In genomic region chr21:15667824-15668223, GRCh38 we compare ENCODE assay signal across 24 cellular contexts.
"Had no signal": no experiment of that assay in that cellular context is flagged by ENCODE, and none has a peak within 500 bp of the region (broad histone marks: within the 10 kb centered on the region; RNA-seq: fewer than 3 reads in every experiment).

No MANE protein-coding gene starts in this region.

- H3K4me1 ChIP-seq: esophagus squamous epithelium, left ventricle myocardium inferior, stomach, thyroid gland, upper lobe of left lung, vagina had no signal

- DNase-seq: activated CD4-positive, alpha-beta T cell treated with anti-CD3 and anti-CD28 coated beads for 36 hours; activated CD4-positive, CD25-positive, alpha-beta regulatory T cell; activated CD8-positive, alpha-beta memory T cell treated with anti-CD3 and anti-CD28 coated beads, Interleukin-2, amount 10 ng/mL, durations not matched to agents 7 days and 5 days; activated CD8-positive, alpha-beta T cell treated with anti-CD3 and anti-CD28 coated beads, Interleukin-2, amount 10 ng/mL, durations not matched to agents 7 days and 5 days; activated naive CD8-positive, alpha-beta T cell treated with anti-CD3 and anti-CD28 coated beads, Interleukin-2, amount 50 U/mL, for 24 hours; activated T-cell treated with anti-CD3 and anti-CD28 coated beads, Interleukin-2, amount 50 U/mL, for 48 hours; body of pancreas; esophagus squamous epithelium; glutamatergic neuron; islet precursor cell; left ventricle myocardium inferior; ovary; retina; stimulated activated CD4-positive, alpha-beta T cell treated with anti-CD3 and anti-CD28 coated beads, Interleukin-1b, Interleukin-23, amount 100 ng/mL, for 48 hours; stimulated activated naive B cell treated with anti-CD40 and anti-IgM and Interleukin-4, amounts not matched to agents 10 μg/mL and 1 μg/mL and 100 μg/mL, for 72 hours; stomach; thyroid gland; upper lobe of left lung had no signal

- H3K4me3 ChIP-seq: body of pancreas, cardiac muscle cell, coronary artery, esophagus squamous epithelium, left ventricle myocardium inferior, lung, ovary, smooth muscle cell, stomach, thyroid gland, upper lobe of left lung, vagina had no signal

- H3K27me3 ChIP-seq: body of pancreas, cardiac muscle cell, esophagus squamous epithelium, ovary, stomach, thyroid gland, upper lobe of left lung, vagina had no signal

- H3K9me3 ChIP-seq: body of pancreas, esophagus squamous epithelium, left ventricle myocardium inferior, ovary, stomach, thyroid gland, upper lobe of left lung, vagina had no signal

- H3K27ac ChIP-seq: body of pancreas, cardiac muscle cell, coronary artery, esophagus squamous epithelium, left ventricle myocardium inferior, ovary, stomach, thyroid gland, upper lobe of left lung, vagina had no signal

- H3K36me3 ChIP-seq: cardiac muscle cell, esophagus squamous epithelium, left ventricle myocardium inferior, ovary, stomach, thyroid gland, upper lobe of left lung, vagina had no signal

- ATAC-seq: activated CD4-positive, alpha-beta T cell treated with anti-CD3 and anti-CD28 coated beads for 36 hours; activated CD8-positive, alpha-beta memory T cell treated with anti-CD3 and anti-CD28 coated beads, Interleukin-2, amount 10 ng/mL, durations not matched to agents 7 days and 5 days; activated CD8-positive, alpha-beta T cell treated with anti-CD3 and anti-CD28 coated beads, Interleukin-2, amount 10 ng/mL, durations not matched to agents 7 days and 5 days; activated naive CD8-positive, alpha-beta T cell treated with anti-CD3 and anti-CD28 coated beads, Interleukin-2, amount 50 U/mL, for 24 hours; body of pancreas; sciatic nerve; stimulated activated naive B cell treated with anti-CD40 and anti-IgM and Interleukin-4, amounts not matched to agents 10 μg/mL and 1 μg/mL and 100 μg/mL, for 72 hours had no signal

- H3K4me2 ChIP-seq: smooth muscle cell had no signal
